ENCODE assay signal across 1 cellular context in the genomic region with DNA sequence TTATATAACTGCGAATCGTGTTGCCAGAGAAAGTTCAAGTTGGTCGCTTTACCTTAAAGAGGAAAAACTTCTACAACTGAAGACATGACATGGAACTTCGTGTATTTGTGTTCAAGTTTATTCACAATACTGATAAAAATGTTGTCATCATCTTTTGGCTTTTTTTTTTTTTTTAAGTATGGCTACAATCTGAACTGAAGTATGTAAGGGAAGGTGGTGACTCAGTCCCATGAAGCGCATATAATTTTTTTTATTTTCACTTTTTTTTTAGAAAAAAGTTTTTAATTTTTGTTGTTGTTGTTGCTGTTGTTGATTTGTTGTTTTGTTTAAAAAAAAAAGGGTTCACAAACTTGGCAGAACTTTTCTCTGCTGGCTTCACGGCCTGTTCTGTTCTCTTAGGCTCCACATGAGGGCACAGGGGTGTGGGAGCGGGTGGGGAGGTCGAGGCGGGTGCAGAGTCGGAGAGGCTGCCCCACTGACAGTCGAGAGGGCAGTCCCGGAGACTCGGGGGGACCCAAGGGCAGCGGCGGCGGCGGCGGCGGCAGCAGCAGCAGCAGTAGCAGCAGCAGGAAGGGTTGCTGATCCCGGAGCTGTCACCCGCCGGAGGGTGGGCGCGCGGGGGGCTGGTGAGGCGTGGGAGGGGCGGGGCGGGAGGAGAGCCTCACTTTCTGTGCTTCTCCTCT.
TF ChIP-seq lines count a peak whose summit lies in the region.

No MANE protein-coding gene starts in this region.

TF ChIP-seq in H1, 55 proteins besides CTCF, POLR2A, EP300 and RAD21:
- TF ChIP-seq SUZ12 (IDR thresholded peaks at IDR 0.05; ENCODE audit: low read length) (peak; percentile 0; the same call in 1 of the 2 replicates), EZH2 (IDR thresholded peaks at IDR 0.05; ENCODE audit: low read depth, low read length, severe bottlenecking) (no peak)
